ENCODE assay signal across 1 cellular context in the genomic region with DNA sequence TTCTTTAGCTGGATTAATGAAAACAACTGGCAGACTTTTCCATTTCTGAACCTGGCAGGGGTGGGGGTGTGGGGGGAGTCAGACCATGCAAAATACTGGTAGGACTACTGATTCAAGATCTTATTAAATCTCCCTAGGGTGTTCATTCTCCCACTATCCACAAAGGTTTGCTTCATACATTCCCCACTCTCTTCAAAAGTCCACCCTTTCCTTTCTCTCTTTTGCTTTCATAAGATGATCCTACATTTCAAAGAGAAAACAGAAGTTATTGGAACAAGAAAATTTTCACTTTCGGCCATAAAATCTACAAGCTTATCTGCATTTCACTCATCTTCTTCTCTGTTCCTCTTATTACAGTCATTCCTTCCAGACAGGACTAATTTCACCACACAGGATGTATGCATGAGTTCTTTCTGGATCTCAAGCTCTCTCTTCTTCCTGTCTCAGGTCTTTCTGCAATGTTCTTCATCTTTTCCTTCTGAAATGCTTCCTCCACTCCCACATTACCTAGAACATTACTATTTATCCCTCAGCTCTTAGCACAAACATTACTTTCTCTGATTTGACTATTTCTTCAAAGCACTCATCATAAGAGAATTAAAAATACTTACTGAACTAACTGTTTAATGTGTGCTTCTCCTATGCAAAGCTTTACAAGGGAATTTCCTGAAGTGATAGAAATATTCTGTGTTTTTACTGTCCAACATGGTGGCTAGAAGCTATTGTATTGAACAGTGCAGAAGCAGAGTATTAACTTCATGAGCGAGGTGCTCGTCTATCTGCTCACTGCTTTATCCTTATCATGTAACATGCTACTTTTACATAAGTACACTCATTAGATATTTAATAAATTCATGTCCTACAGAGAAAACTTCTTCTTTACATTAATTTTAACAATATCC.
TF ChIP-seq lines count a peak whose summit lies in the region.

No MANE protein-coding gene starts in this region.

TF ChIP-seq in GM12878, 131 proteins besides CTCF, POLR2A, EP300 and RAD21 (continued from another document and continues in another):
- TF ChIP-seq, protein P1, sequence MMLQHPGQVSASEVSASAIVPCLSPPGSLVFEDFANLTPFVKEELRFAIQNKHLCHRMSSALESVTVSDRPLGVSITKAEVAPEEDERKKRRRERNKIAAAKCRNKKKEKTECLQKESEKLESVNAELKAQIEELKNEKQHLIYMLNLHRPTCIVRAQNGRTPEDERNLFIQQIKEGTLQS (IDR thresholded peaks at IDR 0.05; ENCODE audit: borderline replicate concordance, extremely low read depth, low read depth, low read length), result no peak
- TF ChIP-seq ZSCAN29 (IDR thresholded peaks at IDR 0.05), result no peak
- TF ChIP-seq ZNF687 (IDR thresholded peaks at IDR 0.05), result no peak
- no peak for TF ChIP-seq RBBP5 (conservative IDR thresholded peaks at IDR 0.05)
- TF ChIP-seq KDM1A (IDR thresholded peaks at IDR 0.05; ENCODE audit: borderline replicate concordance), result no peak
- TF ChIP-seq ASH2L (IDR thresholded peaks at IDR 0.05; ENCODE audit: borderline replicate concordance, low read depth), result no peak
- peak; percentile 97 for TF ChIP-seq SPI1 (IDR thresholded peaks at IDR 0.05; ENCODE audit: borderline replicate concordance, insufficient read depth, low read depth, low read length)
- 0 out of 2 replicates have a peak, but pooled peaks have one; percentile 36 for TF ChIP-seq TARDBP (IDR thresholded peaks at IDR 0.05; ENCODE audit: borderline replicate concordance)
- no peak for TF ChIP-seq NR2C1 (IDR thresholded peaks at IDR 0.05)
- TF ChIP-seq, protein P2, sequence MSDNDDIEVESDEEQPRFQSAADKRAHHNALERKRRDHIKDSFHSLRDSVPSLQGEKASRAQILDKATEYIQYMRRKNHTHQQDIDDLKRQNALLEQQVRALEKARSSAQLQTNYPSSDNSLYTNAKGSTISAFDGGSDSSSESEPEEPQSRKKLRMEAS (IDR thresholded peaks at IDR 0.05; ENCODE audit: low read depth, low read length), result no peak
- TF ChIP-seq, protein P3, sequence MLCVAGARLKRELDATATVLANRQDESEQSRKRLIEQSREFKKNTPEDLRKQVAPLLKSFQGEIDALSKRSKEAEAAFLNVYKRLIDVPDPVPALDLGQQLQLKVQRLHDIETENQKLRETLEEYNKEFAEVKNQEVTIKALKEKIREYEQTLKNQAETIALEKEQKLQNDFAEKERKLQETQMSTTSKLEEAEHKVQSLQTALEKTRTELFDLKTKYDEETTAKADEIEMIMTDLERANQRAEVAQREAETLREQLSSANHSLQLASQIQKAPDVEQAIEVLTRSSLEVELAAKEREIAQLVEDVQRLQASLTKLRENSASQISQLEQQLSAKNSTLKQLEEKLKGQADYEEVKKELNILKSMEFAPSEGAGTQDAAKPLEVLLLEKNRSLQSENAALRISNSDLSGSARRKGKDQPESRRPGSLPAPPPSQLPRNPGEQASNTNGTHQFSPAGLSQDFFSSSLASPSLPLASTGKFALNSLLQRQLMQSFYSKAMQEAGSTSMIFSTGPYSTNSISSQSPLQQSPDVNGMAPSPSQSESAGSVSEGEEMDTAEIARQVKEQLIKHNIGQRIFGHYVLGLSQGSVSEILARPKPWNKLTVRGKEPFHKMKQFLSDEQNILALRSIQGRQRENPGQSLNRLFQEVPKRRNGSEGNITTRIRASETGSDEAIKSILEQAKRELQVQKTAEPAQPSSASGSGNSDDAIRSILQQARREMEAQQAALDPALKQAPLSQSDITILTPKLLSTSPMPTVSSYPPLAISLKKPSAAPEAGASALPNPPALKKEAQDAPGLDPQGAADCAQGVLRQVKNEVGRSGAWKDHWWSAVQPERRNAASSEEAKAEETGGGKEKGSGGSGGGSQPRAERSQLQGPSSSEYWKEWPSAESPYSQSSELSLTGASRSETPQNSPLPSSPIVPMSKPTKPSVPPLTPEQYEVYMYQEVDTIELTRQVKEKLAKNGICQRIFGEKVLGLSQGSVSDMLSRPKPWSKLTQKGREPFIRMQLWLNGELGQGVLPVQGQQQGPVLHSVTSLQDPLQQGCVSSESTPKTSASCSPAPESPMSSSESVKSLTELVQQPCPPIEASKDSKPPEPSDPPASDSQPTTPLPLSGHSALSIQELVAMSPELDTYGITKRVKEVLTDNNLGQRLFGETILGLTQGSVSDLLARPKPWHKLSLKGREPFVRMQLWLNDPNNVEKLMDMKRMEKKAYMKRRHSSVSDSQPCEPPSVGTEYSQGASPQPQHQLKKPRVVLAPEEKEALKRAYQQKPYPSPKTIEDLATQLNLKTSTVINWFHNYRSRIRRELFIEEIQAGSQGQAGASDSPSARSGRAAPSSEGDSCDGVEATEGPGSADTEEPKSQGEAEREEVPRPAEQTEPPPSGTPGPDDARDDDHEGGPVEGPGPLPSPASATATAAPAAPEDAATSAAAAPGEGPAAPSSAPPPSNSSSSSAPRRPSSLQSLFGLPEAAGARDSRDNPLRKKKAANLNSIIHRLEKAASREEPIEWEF (IDR thresholded peaks at IDR 0.05; ENCODE audit: insufficient replicate concordance, low read depth, low read length), result no peak
- TF ChIP-seq, protein P4, sequence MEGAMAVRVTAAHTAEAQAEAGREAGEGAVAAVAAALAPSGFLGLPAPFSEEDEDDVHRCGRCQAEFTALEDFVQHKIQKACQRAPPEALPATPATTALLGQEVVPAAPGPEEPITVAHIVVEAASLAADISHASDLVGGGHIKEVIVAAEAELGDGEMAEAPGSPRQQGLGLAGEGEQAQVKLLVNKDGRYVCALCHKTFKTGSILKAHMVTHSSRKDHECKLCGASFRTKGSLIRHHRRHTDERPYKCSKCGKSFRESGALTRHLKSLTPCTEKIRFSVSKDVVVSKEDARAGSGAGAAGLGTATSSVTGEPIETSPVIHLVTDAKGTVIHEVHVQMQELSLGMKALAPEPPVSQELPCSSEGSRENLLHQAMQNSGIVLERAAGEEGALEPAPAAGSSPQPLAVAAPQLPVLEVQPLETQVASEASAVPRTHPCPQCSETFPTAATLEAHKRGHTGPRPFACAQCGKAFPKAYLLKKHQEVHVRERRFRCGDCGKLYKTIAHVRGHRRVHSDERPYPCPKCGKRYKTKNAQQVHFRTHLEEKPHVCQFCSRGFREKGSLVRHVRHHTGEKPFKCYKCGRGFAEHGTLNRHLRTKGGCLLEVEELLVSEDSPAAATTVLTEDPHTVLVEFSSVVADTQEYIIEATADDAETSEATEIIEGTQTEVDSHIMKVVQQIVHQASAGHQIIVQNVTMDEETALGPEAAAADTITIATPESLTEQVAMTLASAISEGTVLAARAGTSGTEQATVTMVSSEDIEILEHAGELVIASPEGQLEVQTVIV (IDR thresholded peaks at IDR 0.05; ENCODE audit: borderline replicate concordance, partially characterized antibody), result no peak
- TF ChIP-seq, protein P5, sequence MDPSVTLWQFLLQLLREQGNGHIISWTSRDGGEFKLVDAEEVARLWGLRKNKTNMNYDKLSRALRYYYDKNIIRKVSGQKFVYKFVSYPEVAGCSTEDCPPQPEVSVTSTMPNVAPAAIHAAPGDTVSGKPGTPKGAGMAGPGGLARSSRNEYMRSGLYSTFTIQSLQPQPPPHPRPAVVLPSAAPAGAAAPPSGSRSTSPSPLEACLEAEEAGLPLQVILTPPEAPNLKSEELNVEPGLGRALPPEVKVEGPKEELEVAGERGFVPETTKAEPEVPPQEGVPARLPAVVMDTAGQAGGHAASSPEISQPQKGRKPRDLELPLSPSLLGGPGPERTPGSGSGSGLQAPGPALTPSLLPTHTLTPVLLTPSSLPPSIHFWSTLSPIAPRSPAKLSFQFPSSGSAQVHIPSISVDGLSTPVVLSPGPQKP (IDR thresholded peaks at IDR 0.05; ENCODE audit: low read depth, low read length), result no peak
- TF ChIP-seq POU2F2 (IDR thresholded peaks at IDR 0.05; ENCODE audit: borderline replicate concordance, low read depth, low read length), result peak; percentile 95; the same call in 2 of the 3 replicates
- peak; percentile 100 for TF ChIP-seq RUNX3 (IDR thresholded peaks at IDR 0.05; ENCODE audit: low read length)
- TF ChIP-seq NR2F1 (conservative IDR thresholded peaks at IDR 0.05), result peak; percentile 51
- no peak for TF ChIP-seq HSF1 (IDR thresholded peaks at IDR 0.05; ENCODE audit: low read depth, low read length)
- peak; percentile 100 for TF ChIP-seq NFIC (IDR thresholded peaks at IDR 0.05; ENCODE audit: low read depth, low read length)
- no peak for TF ChIP-seq WRNIP1 (IDR thresholded peaks at IDR 0.05; ENCODE audit: borderline replicate concordance, low read depth, low read length)
- TF ChIP-seq MXI1 (IDR thresholded peaks at IDR 0.05; ENCODE audit: low read depth, low read length), result no peak
- TF ChIP-seq, protein P6, sequence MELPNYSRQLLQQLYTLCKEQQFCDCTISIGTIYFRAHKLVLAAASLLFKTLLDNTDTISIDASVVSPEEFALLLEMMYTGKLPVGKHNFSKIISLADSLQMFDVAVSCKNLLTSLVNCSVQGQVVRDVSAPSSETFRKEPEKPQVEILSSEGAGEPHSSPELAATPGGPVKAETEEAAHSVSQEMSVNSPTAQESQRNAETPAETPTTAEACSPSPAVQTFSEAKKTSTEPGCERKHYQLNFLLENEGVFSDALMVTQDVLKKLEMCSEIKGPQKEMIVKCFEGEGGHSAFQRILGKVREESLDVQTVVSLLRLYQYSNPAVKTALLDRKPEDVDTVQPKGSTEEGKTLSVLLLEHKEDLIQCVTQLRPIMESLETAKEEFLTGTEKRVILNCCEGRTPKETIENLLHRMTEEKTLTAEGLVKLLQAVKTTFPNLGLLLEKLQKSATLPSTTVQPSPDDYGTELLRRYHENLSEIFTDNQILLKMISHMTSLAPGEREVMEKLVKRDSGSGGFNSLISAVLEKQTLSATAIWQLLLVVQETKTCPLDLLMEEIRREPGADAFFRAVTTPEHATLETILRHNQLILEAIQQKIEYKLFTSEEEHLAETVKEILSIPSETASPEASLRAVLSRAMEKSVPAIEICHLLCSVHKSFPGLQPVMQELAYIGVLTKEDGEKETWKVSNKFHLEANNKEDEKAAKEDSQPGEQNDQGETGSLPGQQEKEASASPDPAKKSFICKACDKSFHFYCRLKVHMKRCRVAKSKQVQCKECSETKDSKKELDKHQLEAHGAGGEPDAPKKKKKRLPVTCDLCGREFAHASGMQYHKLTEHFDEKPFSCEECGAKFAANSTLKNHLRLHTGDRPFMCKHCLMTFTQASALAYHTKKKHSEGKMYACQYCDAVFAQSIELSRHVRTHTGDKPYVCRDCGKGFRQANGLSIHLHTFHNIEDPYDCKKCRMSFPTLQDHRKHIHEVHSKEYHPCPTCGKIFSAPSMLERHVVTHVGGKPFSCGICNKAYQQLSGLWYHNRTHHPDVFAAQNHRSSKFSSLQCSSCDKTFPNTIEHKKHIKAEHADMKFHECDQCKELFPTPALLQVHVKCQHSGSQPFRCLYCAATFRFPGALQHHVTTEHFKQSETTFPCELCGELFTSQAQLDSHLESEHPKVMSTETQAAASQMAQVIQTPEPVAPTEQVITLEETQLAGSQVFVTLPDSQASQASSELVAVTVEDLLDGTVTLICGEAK (IDR thresholded peaks at IDR 0.05; ENCODE audit: borderline replicate concordance), result no peak
- TF ChIP-seq MLLT1 (IDR thresholded peaks at IDR 0.05), result peak; percentile 64; the same call in 1 of the 2 replicates
- no peak for TF ChIP-seq POLR2AphosphoS2 (IDR thresholded peaks at IDR 0.05; ENCODE audit: low read depth, low read length)
- TF ChIP-seq CREM (IDR thresholded peaks at IDR 0.05; ENCODE audit: low read depth), result peak; percentile 96
- TF ChIP-seq TCF12 (IDR thresholded peaks at IDR 0.05; ENCODE audit: low read depth, low read length), result no peak
- TF ChIP-seq FOXK2 (IDR thresholded peaks at IDR 0.05), result no peak
- TF ChIP-seq LARP7 (IDR thresholded peaks at IDR 0.05), result no peak
- peak; percentile 94 for TF ChIP-seq TCF3 (IDR thresholded peaks at IDR 0.05; ENCODE audit: borderline replicate concordance, insufficient read depth, low read depth, low read length)
- TF ChIP-seq JUND (IDR thresholded peaks at IDR 0.05; ENCODE audit: low read depth, low read length), result peak; percentile 87
- peak; percentile 56; the same call in 1 of the 2 replicates for TF ChIP-seq NBN (IDR thresholded peaks at IDR 0.05)
- TF ChIP-seq CBFB (IDR thresholded peaks at IDR 0.05; ENCODE audit: low read depth), result peak; percentile 85
